In the genomic region with DNA sequence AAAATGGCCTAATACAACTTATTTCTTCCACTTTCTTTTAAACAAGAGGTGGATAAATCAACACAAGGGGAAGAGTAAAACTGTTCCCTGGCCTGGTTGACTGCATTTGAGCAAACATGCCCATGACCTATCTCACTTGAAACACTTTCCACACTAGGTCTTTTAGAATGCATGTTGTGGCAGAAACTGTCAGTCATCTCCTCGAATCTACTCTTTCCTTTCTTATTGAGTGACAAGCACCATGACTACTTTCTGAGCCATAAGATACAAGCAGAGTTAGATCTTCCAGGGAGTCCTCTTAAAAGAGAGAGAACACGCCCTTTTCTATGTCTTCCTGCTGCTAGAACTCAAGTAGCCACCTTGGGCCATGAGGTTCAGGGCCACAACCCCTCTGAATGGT, we compare ENCODE assay signal across 8 cellular contexts.
"Had no signal": no experiment of that assay in that cellular context is flagged by ENCODE, and none has a peak within 500 bp of the region (broad histone marks: within the 10 kb centered on the region; RNA-seq: fewer than 3 reads in every experiment).

No MANE protein-coding gene starts in this region.

- H3K27ac ChIP-seq: HL-60, KMS-11 had no signal

- H3K4me3 ChIP-seq: K562 had no signal

- H3K4me1 Mint-ChIP-seq: IgD-negative memory B cell had no signal

- FAIRE-seq: HepG2, K562 had no signal

- H3K27ac Mint-ChIP-seq: IgD-negative memory B cell had no signal

- H3K9ac ChIP-seq: KMS-11 had no signal

- ATAC-seq: HepG2, K562 had no signal

- H3K36me3 Mint-ChIP-seq: IgD-negative memory B cell had no signal

- H3K4me3 Mint-ChIP-seq: IgD-negative memory B cell had no signal

- DNase-seq: IMR-90, KBM-7, KG1 had no signal

- H3K4me2 ChIP-seq: KMS-11 had no signal
